8 cellular contexts compared by ENCODE assay signal in genomic region chr12:67648306-67649164, GRCh38. TPM values are rescaled to one million over a fixed set of nuclear protein-coding genes. Genes with fewer than 3 reads are reported as not detected.
DNase-seq lines count a peak whose midpoint lies in the region; ATAC-seq and TF ChIP-seq lines count a peak whose summit lies in the region.

Gene DYRK2 (plus strand): TSS chr12:67648745. CDS start chr12:67649134, 389 bp downstream.

- H3F3A ChIP-seq in SK-N-SH (replicated peaks; ENCODE audit: insufficient read depth), result no peaks in the 10 kb centered on the region

- H4K8ac ChIP-seq in trophoblast cell (ENCODE audit: low read depth, low read length), result peak within 1 kb of the TSS; percentile 85

- ATAC-seq in GM21717 (IDR thresholded peaks at IDR 0.05; ENCODE audit: unreplicated experiment) (peak; percentile 46), upper lobe of left lung (ENCODE audit: low FRiP score in 2 of 2) (peak; percentile 66 to 82)

- POLR2A ChIA-PET in SK-N-SH (lab: Yijun Ruan, JAX), result interaction anchor here (1.0 to 1.6 kb wide), 5 partner anchors 9 to 380 kb away, joined by 3 to 4 read pairs (median 3); partner anchors contain the start of gene CAND1

- TF ChIP-seq EP300 in SK-N-SH (IDR thresholded peaks at IDR 0.05; ENCODE audit: borderline replicate concordance in 1 of 2, low read depth in 1 of 2, low read length in 1 of 2), result no peak
- TF ChIP-seq EP300 in upper lobe of left lung (IDR thresholded peaks at IDR 0.05), result no peak

- peak within 1 kb of the TSS; percentile 76 for H2BK120ac ChIP-seq in trophoblast cell (ENCODE audit: insufficient read depth, low read length, poor library complexity)

- H3K27me3 ChIP-seq in SK-N-SH (ENCODE audit: insufficient read depth) (no peaks in the 10 kb centered on the region), cardiac muscle cell (no peaks in the 10 kb centered on the region), trophoblast cell (ENCODE audit: insufficient read depth, low read length) (no peaks in the 10 kb centered on the region), upper lobe of left lung (no peaks in the 10 kb centered on the region)

- H3K9me3 ChIP-seq in KOPT-K1 (ENCODE audit: insufficient read depth, low read length, poor library complexity, severe bottlenecking), result no peaks in the 10 kb centered on the region
- H3K9me3 ChIP-seq in SK-N-SH, result no peaks in the 10 kb centered on the region
- no peaks in the 10 kb centered on the region for H3K9me3 ChIP-seq in cardiac muscle cell (ENCODE audit: low read depth)
- H3K9me3 ChIP-seq in trophoblast cell (ENCODE audit: insufficient read depth, low read depth, low read length), result no peaks in the 10 kb centered on the region
- H3K9me3 ChIP-seq in upper lobe of left lung, result no peaks in the 10 kb centered on the region

- DNase-seq in ELR (ENCODE audit: low read depth) (peak; percentile 82), SK-N-SH (peak; percentile 94), cardiac muscle cell (ENCODE audit: low read depth in 1 of 2, low spot score in 1 of 2) (peak; percentile 89 to 92), trophoblast cell (peak; percentile 73 to 83), upper lobe of left lung (peak; percentile 76 to 97)
- DNase-seq in activated naive CD8-positive, alpha-beta T cell treated with anti-CD3 and anti-CD28 coated beads, Interleukin-2, amount 50 U/mL, for 16 hours (ENCODE audit: low read depth, low spot score), result peak; percentile 48

- peak within 1 kb of the TSS; percentile 58 for H2BK12ac ChIP-seq in trophoblast cell (ENCODE audit: low read length)

- peak in 3 of 4 donors; percentile 75 to 90 (median 79) for TF ChIP-seq POLR2A in upper lobe of left lung (IDR thresholded peaks at IDR 0.05)

- H3K4ac ChIP-seq in trophoblast cell (ENCODE audit: low read depth, low read length), result peak within 1 kb of the TSS; percentile 97

- H4K20me1 ChIP-seq in SK-N-SH (ENCODE audit: insufficient read depth), result peaks cover 28% of the 10 kb centered on the region

- H3K79me2 ChIP-seq in SK-N-SH (ENCODE audit: insufficient read depth) (peaks cover 49% of the 10 kb centered on the region), trophoblast cell (ENCODE audit: control insufficient read depth, insufficient read depth, low read length, poor library complexity) (peaks cover 19% of the 10 kb centered on the region)

- no peak within 1 kb of the TSS for H3K23ac ChIP-seq in trophoblast cell (ENCODE audit: low read length)

- whole genome bisulfite sequencing in SK-N-SH (ENCODE audit: low lambda C conversion rate), result 2% methylated on average over 23 of the region's 109 CpGs
- WGBS in trophoblast cell (ENCODE audit: extremely low coverage, insufficient coverage, insufficient read length), result no CpG with 5 or more reads among the region's 109 CpGs
- WGBS in upper lobe of left lung, 2 donors, result 0% methylated on average over 14 to 80 of the region's 109 CpGs

- H4K12ac ChIP-seq in trophoblast cell (ENCODE audit: low read depth, low read length), result peak within 1 kb of the TSS; percentile 85

- H2AFZ ChIP-seq in SK-N-SH (ENCODE audit: low read depth) (peak within 1 kb of the TSS; percentile 83), trophoblast cell (ENCODE audit: insufficient read depth, low read length, poor library complexity) (peak within 1 kb of the TSS; percentile 89)

- peaks cover 5% of the 10 kb centered on the region; the same call in 1 of the 2 replicates for H3K36me3 ChIP-seq in KOPT-K1 (ENCODE audit: insufficient read depth, low read length)
- peaks cover 8 to 34% of the 10 kb centered on the region in 2 experiments for H3K36me3 ChIP-seq in SK-N-SH (replicated peaks in 1 of 2; ENCODE audit: control insufficient read depth in 1 of 2, insufficient read depth in 2 of 2, low read length in 1 of 2)
- H3K36me3 ChIP-seq in cardiac muscle cell, result no peaks in the 10 kb centered on the region
- H3K36me3 ChIP-seq in trophoblast cell (ENCODE audit: control insufficient read depth in 1 of 2, insufficient read depth in 2 of 2, low read length in 2 of 2), result peaks cover 1 to 3% of the 10 kb centered on the region in 2 experiments
- no peaks in the 10 kb centered on the region for H3K36me3 ChIP-seq in upper lobe of left lung

- H3K14ac ChIP-seq in trophoblast cell (ENCODE audit: low read length), result peak within 1 kb of the TSS; percentile 93

- H3K4me1 ChIP-seq in SK-N-SH (ENCODE audit: control insufficient read depth in 1 of 2, insufficient read depth in 2 of 2, low read depth in 1 of 2, low read length in 1 of 2) (peaks cover 19 to 24% of the 10 kb centered on the region in 2 experiments), cardiac muscle cell (ENCODE audit: low read depth) (peaks cover 22% of the 10 kb centered on the region), trophoblast cell (ENCODE audit: control insufficient read depth in 1 of 2, insufficient read depth in 2 of 2, low read length in 2 of 2) (peaks cover 8 to 12% of the 10 kb centered on the region in 2 experiments), upper lobe of left lung (peaks cover 9 to 25% (median 19%) of the 10 kb centered on the region in 4 donors)

- peak within 1 kb of the TSS; percentile 99 for H3K18ac ChIP-seq in trophoblast cell (ENCODE audit: low read length)

- CTCF ChIA-PET in SK-N-SH (lab: Yijun Ruan, JAX), result interaction anchor here (0.7 to 2.3 kb wide), 16 partner anchors 10 to 302 kb away, joined by 3 to 12 read pairs (median 3); no protein-coding TSS in a partner anchor

- H2AK5ac ChIP-seq in trophoblast cell (ENCODE audit: low read length), result peak within 1 kb of the TSS; percentile 94

- H3K9me2 ChIP-seq in SK-N-SH, result no peaks in the 10 kb centered on the region

- peak within 1 kb of the TSS; percentile 86 for H2BK5ac ChIP-seq in trophoblast cell (ENCODE audit: low read depth, low read length, poor library complexity)

- H3K4me3 ChIP-seq in SK-N-SH (ENCODE audit: low read depth in 2 of 2, low read length in 1 of 2) (peak within 1 kb of the TSS; percentile 92 to 96), cardiac muscle cell (peak within 1 kb of the TSS; percentile 61), trophoblast cell (ENCODE audit: low read depth, low read length) (peak within 1 kb of the TSS; percentile 95), upper lobe of left lung (peak within 1 kb of the TSS; percentile 84 to 99 (median 94))

- H3K79me1 ChIP-seq in trophoblast cell (ENCODE audit: low read length), result peaks cover 24% of the 10 kb centered on the region

- H4K91ac ChIP-seq in trophoblast cell (ENCODE audit: low read depth, low read length), result peak within 1 kb of the TSS; percentile 94

- H3K4me2 ChIP-seq in SK-N-SH (peak within 1 kb of the TSS; percentile 98), trophoblast cell (ENCODE audit: low read length) (peak within 1 kb of the TSS; percentile 93)

- no peak for TF ChIP-seq RAD21 in SK-N-SH (IDR thresholded peaks at IDR 0.05; ENCODE audit: low read length)

- H3K27ac ChIP-seq in KOPT-K1 (ENCODE audit: low read depth, low read length, poor library complexity, severe bottlenecking) (peak within 1 kb of the TSS; percentile 83), SK-N-SH (ENCODE audit: low read depth in 2 of 2, low read length in 1 of 2) (peak within 1 kb of the TSS; percentile 93 to 98), cardiac muscle cell (peak within 1 kb of the TSS; percentile 97), trophoblast cell (ENCODE audit: low read depth, low read length) (peak within 1 kb of the TSS; percentile 94), upper lobe of left lung (peak within 1 kb of the TSS; percentile 89 to 97 (median 92))

- TF ChIP-seq CTCF in SK-N-SH (IDR thresholded peaks at IDR 0.05) (no peak), cardiac muscle cell (IDR thresholded peaks at IDR 0.05; ENCODE audit: low read depth, low read length) (no peak), upper lobe of left lung (IDR thresholded peaks at IDR 0.05) (peak in 4 of 6 experiments; percentile 10 to 35 (median 24))

- H3K9ac ChIP-seq in SK-N-SH, result peak within 1 kb of the TSS; percentile 98
- peak within 1 kb of the TSS; percentile 99 for H3K9ac ChIP-seq in trophoblast cell (ENCODE audit: low read length)

TF ChIP-seq in SK-N-SH, 30 proteins besides CTCF, POLR2A, EP300 and RAD21:
- TF ChIP-seq, protein P1, sequence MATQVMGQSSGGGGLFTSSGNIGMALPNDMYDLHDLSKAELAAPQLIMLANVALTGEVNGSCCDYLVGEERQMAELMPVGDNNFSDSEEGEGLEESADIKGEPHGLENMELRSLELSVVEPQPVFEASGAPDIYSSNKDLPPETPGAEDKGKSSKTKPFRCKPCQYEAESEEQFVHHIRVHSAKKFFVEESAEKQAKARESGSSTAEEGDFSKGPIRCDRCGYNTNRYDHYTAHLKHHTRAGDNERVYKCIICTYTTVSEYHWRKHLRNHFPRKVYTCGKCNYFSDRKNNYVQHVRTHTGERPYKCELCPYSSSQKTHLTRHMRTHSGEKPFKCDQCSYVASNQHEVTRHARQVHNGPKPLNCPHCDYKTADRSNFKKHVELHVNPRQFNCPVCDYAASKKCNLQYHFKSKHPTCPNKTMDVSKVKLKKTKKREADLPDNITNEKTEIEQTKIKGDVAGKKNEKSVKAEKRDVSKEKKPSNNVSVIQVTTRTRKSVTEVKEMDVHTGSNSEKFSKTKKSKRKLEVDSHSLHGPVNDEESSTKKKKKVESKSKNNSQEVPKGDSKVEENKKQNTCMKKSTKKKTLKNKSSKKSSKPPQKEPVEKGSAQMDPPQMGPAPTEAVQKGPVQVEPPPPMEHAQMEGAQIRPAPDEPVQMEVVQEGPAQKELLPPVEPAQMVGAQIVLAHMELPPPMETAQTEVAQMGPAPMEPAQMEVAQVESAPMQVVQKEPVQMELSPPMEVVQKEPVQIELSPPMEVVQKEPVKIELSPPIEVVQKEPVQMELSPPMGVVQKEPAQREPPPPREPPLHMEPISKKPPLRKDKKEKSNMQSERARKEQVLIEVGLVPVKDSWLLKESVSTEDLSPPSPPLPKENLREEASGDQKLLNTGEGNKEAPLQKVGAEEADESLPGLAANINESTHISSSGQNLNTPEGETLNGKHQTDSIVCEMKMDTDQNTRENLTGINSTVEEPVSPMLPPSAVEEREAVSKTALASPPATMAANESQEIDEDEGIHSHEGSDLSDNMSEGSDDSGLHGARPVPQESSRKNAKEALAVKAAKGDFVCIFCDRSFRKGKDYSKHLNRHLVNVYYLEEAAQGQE (IDR thresholded peaks at IDR 0.05; ENCODE audit: low read depth, low read length), result peak; percentile 61; the same call in 1 of the 2 replicates
- TF ChIP-seq TAF1 (IDR thresholded peaks at IDR 0.05; ENCODE audit: borderline replicate concordance, low read depth, low read length) (peak; percentile 88), GATA2 (CRISPR knock-in tag; IDR thresholded peaks at IDR 0.05) (no peak), POLR2AphosphoS5 (IDR thresholded peaks at IDR 0.05; ENCODE audit: low read depth, low read length) (peak; percentile 73), NRF1 (IDR thresholded peaks at IDR 0.05; ENCODE audit: low read depth, low read length) (peak; percentile 43)

RNA-seq across cellular contexts. Expression of gene DYRK2, which starts in this region (rescaled TPM):
- 48.8 and 54.2 TPM in 2 replicates for polyA plus RNA-seq in SK-N-SH (2012; rRNA removed)
- polyA plus RNA-seq in SK-N-SH (2012; cell fraction: cytosol; rRNA removed), result 35.3 and 45.5 TPM in 2 replicates
- 55.0 and 64.4 TPM in 2 replicates for polyA plus RNA-seq in SK-N-SH (2012; cell fraction: nucleus; rRNA removed)
- 58.2 and 95.9 TPM in 2 replicates for total RNA-seq in cardiac muscle cell
- polyA plus RNA-seq in cardiac muscle cell, result 48.2 and 66.3 TPM in 2 replicates
- 17.2 TPM in 2 replicates for polyA plus RNA-seq in trophoblast cell (2013)
- total RNA-seq in upper lobe of left lung, result 10 to 100 TPM; 11.3 to 54.5 (median 17.9) TPM

Comparison
In these comparisons a context has a peak if more than half of its experiments do, and no peak if none do; other contexts are left out.
1. Peak in every context shown above with its lines: DNase-seq, ATAC-seq, H3K4me3 ChIP-seq and H3K27ac ChIP-seq.
2. CTCF ChIP-seq: peak in upper lobe of left lung (4 of 6); none in SK-N-SH (single experiment) and cardiac muscle cell (single experiment).